14 cellular contexts compared by ENCODE assay signal in the genomic region with DNA sequence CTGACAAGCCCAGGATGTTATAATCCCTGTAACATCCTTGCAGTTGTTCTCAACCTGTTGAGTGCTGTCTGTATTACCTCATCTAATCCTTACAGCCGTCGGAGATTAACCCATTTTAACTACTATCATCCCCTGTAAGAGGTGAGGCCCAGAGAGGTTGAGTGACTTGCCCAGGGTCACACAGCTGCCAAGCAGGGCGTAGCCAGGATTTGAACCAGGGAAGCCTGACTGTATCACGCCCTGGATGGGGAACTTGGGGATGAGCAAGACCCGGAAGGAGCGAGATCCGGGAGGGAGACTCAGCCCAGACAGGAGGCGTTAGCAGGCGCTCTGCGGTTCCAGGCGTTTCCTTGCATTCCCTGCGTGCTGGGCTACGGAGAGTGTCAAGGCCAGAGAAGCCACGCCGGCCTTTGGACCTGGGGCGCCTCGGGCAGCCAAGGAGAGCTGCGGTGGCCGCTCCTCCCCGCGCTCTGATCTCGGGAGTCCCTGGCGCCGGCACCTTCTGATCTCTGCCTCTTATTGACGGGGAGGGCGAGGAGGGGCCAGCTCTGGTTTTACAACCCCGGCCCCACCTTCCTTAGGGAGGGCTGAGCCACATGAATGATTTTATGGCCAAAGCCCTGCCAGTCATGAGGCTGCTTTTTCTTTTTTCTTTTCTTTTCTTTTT. TPM values are rescaled to one million over a fixed set of nuclear protein-coding genes. Genes with fewer than 3 reads are reported as not detected.
DNase-seq lines count a peak whose midpoint lies in the region; ATAC-seq and TF ChIP-seq lines count a peak whose summit lies in the region.
"Had no signal": no experiment of that assay in that cellular context is flagged by ENCODE, and none has a peak within 500 bp of the region (broad histone marks: within the 10 kb centered on the region; RNA-seq: fewer than 3 reads in every experiment).

No MANE protein-coding gene starts in this region.

- H3K9me3 Mint-ChIP-seq in Caco-2 (ENCODE audit: unreplicated experiment) = no peaks in the 10 kb centered on the region
- H3K9me3 Mint-ChIP-seq in naive thymus-derived CD8-positive, alpha-beta T cell = no peaks in the 10 kb centered on the region
- H3K9me3 Mint-ChIP-seq: activated naive CD4-positive, alpha-beta T cell treated with anti-CD3 and anti-CD28 coated beads, Interleukin-2, amount 10 ng/mL, durations not matched to agents 7 days and 5 days had no signal

- peak overlapping the region; percentile 54 for H3K4me3 Mint-ChIP-seq in Caco-2 (ENCODE audit: unreplicated experiment)
- peak overlapping the region in 3 of 10 donors; percentile 14 to 31 (median 25) for H3K4me3 Mint-ChIP-seq in naive thymus-derived CD8-positive, alpha-beta T cell
- H3K4me3 Mint-ChIP-seq: activated naive CD4-positive, alpha-beta T cell treated with anti-CD3 and anti-CD28 coated beads, Interleukin-2, amount 10 ng/mL, durations not matched to agents 7 days and 5 days had no signal

- BruUV-seq in Caco-2 (replicated peaks; lab: Mats Ljungman, UMichigan) = TSS peak; percentile 79

- DNase-seq in Caco-2 = peak; percentile 99
- peak; percentile 97 for DNase-seq in LoVo (ENCODE audit: low spot score)
- DNase-seq in epithelial cell of proximal tubule (ENCODE audit: low read depth) = peak; percentile 74
- no peak for DNase-seq in naive thymus-derived CD8-positive, alpha-beta T cell
- no peak for DNase-seq in NCI-H1436 treated with DMSO at 0.1 percent for 48 hours (lab: John Stamatoyannopoulos, UW)
- no peak for DNase-seq in C1 segment of cervical spinal cord (lab: John Stamatoyannopoulos, UW)
- DNase-seq: activated naive CD4-positive, alpha-beta T cell treated with anti-CD3 and anti-CD28 coated beads, Interleukin-2, amount 10 ng/mL, durations not matched to agents 7 days and 5 days; DMS79 treated with DMSO at 0.1 percent for 48 hours; MM.1S; stimulated activated CD4-positive, alpha-beta T cell treated with anti-CD3 and anti-CD28 coated beads, Interleukin-2, amount 100 ng/mL, for 24 hours had no signal

- no peaks in the 10 kb centered on the region for H3K27me3 Mint-ChIP-seq in Caco-2 (ENCODE audit: insufficient read depth, unreplicated experiment)
- peaks cover 3 to 20% (median 8%) of the 10 kb centered on the region in 5 donors for H3K27me3 Mint-ChIP-seq in naive thymus-derived CD8-positive, alpha-beta T cell

- TF ChIP-seq CTCF in Caco-2 (IDR thresholded peaks at IDR 0.05; ENCODE audit: insufficient read depth in 1 of 2, low read depth in 1 of 2, low read length in 1 of 2, severe bottlenecking in 1 of 2, unreplicated experiment in 1 of 2) (no peak), epithelial cell of proximal tubule (conservative IDR thresholded peaks at IDR 0.05; ENCODE audit: low read depth, low read length) (no peak)

- ATAC-seq in naive thymus-derived CD8-positive, alpha-beta T cell = peak; percentile 14 to 43
- ATAC-seq in HG03432 (IDR thresholded peaks at IDR 0.05; ENCODE audit: unreplicated experiment) (no peak), HG03354 (IDR thresholded peaks at IDR 0.05; ENCODE audit: poor library complexity, severe bottlenecking, unreplicated experiment) (no peak)

- H3K4me1 Mint-ChIP-seq in Caco-2 (ENCODE audit: low read depth, unreplicated experiment) = peaks cover 44% of the 10 kb centered on the region
- H3K4me1 Mint-ChIP-seq in naive thymus-derived CD8-positive, alpha-beta T cell = peaks cover 2 to 6% (median 3%) of the 10 kb centered on the region in 4 donors

- no peaks in the 10 kb centered on the region for H3K36me3 ChIP-seq in Caco-2 (ENCODE audit: control insufficient read depth, insufficient read depth, low read length)

- H3K36me3 Mint-ChIP-seq in Caco-2 (ENCODE audit: insufficient read depth, unreplicated experiment) = peaks cover 30% of the 10 kb centered on the region
- H3K36me3 Mint-ChIP-seq in naive thymus-derived CD8-positive, alpha-beta T cell = peaks cover 0 to 2% (median 0%) of the 10 kb centered on the region in 3 donors
- H3K36me3 Mint-ChIP-seq: activated naive CD4-positive, alpha-beta T cell treated with anti-CD3 and anti-CD28 coated beads, Interleukin-2, amount 10 ng/mL, durations not matched to agents 7 days and 5 days had no signal

- H3K4me1 ChIP-seq in Caco-2 = peaks cover 51% of the 10 kb centered on the region

- CTCF ChIA-PET in Caco-2 (lab: Charles Lee) = interaction anchor here (0.5 to 1.3 kb wide), 11 partner anchors 16 to 1261 kb away, joined by 3 to 16 read pairs (median 7); partner anchors contain the start of genes RPL18 and SPHK2

- intact Hi-C loops in Caco-2 (cut with micrococcal nuclease; ENCODE audit: unreplicated experiment) = loop anchor here (1.0 kb wide), 3 partner anchors 13 to 56 kb away; no protein-coding TSS in a partner anchor

- POLR2A ChIA-PET in Caco-2 (lab: Charles Lee) = interaction anchor here (0.5 to 1.0 kb wide), 16 partner anchors 10 to 764 kb away, joined by 3 to 24 read pairs (median 5); partner anchors contain the start of genes RPL18, SPHK2, SYNGR4 and TMEM143
- POLR2A ChIA-PET in naive thymus-derived CD8-positive, alpha-beta T cell (lab: Charles Lee) = interaction anchor here (0.7 to 1.1 kb wide), 3 partner anchors 9 to 59 kb away, joined by 5 to 7 read pairs (median 6); no protein-coding TSS in a partner anchor

- H3K4me3 ChIP-seq in Caco-2 (ENCODE audit: low read depth, low read length) (no peak overlapping the region), epithelial cell of proximal tubule (ENCODE audit: low read depth, low read length) (peak overlapping the region; percentile 23)

- H3K27me3 ChIP-seq in Caco-2 (replicated peaks; ENCODE audit: control insufficient read depth, insufficient read depth, low read length) = no peaks in the 10 kb centered on the region

- H3K27ac Mint-ChIP-seq in Caco-2 (ENCODE audit: unreplicated experiment) = peak overlapping the region; percentile 98
- H3K27ac Mint-ChIP-seq in naive thymus-derived CD8-positive, alpha-beta T cell = no peak overlapping the region
- H3K27ac Mint-ChIP-seq: activated naive CD4-positive, alpha-beta T cell treated with anti-CD3 and anti-CD28 coated beads, Interleukin-2, amount 10 ng/mL, durations not matched to agents 7 days and 5 days had no signal

- no peaks in the 10 kb centered on the region for H3K9me3 ChIP-seq in Caco-2

RNA-seq across cellular contexts. Expression of gene SULT2B1, which starts 6.2 kb away (rescaled TPM):
- total RNA-seq in Caco-2 (2022) (1.00 and 1.4 TPM in 2 replicates), epithelial cell of proximal tubule (0.29 TPM in 1 of 2 replicates, not detected in the other)
- total RNA-seq in naive thymus-derived CD8-positive, alpha-beta T cell = not detected
- under 1 TPM in 1 of 3 donors, not detected in 2; 0.18 TPM for polyA plus RNA-seq in naive thymus-derived CD8-positive, alpha-beta T cell

RNA-seq across cellular contexts. Expression of gene LMTK3, which starts 46.5 kb away (rescaled TPM):
- total RNA-seq in Caco-2 (2022) (22.4 and 22.6 TPM in 2 replicates), epithelial cell of proximal tubule (1.5 and 4.2 TPM in 2 replicates)
- 10 to 100 TPM; 21.4 to 21.5 TPM for total RNA-seq in naive thymus-derived CD8-positive, alpha-beta T cell
- under 1 TPM in 1 of 3 donors, not detected in 2; 0.15 TPM for polyA plus RNA-seq in naive thymus-derived CD8-positive, alpha-beta T cell
- total RNA-seq: SK-MEL-5 had no signal

RNA-seq across cellular contexts. Expression of gene SPACA4, which starts 48.4 kb away (rescaled TPM):
- total RNA-seq in Caco-2 (2022) (not detected in 2 replicates), epithelial cell of proximal tubule (not detected in 2 replicates)
- not detected for total RNA-seq in naive thymus-derived CD8-positive, alpha-beta T cell
- not detected for polyA plus RNA-seq in naive thymus-derived CD8-positive, alpha-beta T cell
- total RNA-seq: kidney epithelial cell, SK-MEL-5 had no signal

RNA-seq across cellular contexts. Expression of gene FAM83E, which starts 56.7 kb away (rescaled TPM):
- total RNA-seq in Caco-2 (2022) = 5.8 and 6.8 TPM in 2 replicates
- total RNA-seq in epithelial cell of proximal tubule = 0.14 and 0.40 TPM in 2 replicates
- total RNA-seq in naive thymus-derived CD8-positive, alpha-beta T cell = 1 to 10 TPM; 8.0 TPM
- polyA plus RNA-seq in naive thymus-derived CD8-positive, alpha-beta T cell = not detected

Comparison
In these comparisons a context has a peak if more than half of its experiments do, and no peak if none do; other contexts are left out.
1. DNase-seq: peak in Caco-2 (2 of 2), LoVo (single experiment) and epithelial cell of proximal tubule (single experiment); none in naive thymus-derived CD8-positive, alpha-beta T cell (0 of 10), NCI-H1436 treated with DMSO at 0.1 percent for 48 hours (single experiment) and C1 segment of cervical spinal cord (0 of 14).
2. ATAC-seq: peak in naive thymus-derived CD8-positive, alpha-beta T cell (2 of 2); none in HG03432 (single experiment) and HG03354 (single experiment).